1 cellular context compared by ENCODE assay signal in genomic region chr13:45337395-45337794, GRCh38.
TF ChIP-seq lines count a peak whose summit lies in the region.

No MANE protein-coding gene starts in this region.

TF ChIP-seq in GM23338, 12 proteins besides CTCF, POLR2A, EP300 and RAD21 (continued from another document):
- no peak for TF ChIP-seq ZNF462 (CRISPR knock-in tag; IDR thresholded peaks at IDR 0.05)
- no peak for TF ChIP-seq EZH2phosphoT487 (IDR thresholded peaks at IDR 0.05; ENCODE audit: unreplicated experiment)
- no peak for TF ChIP-seq ETS1 (IDR thresholded peaks at IDR 0.05)
TF ChIP-seq in GM23338: peak in this region for 0.
